ENCODE assay signal across 1 cellular context in genomic region chr1:27445177-27445936, GRCh38.
TF ChIP-seq lines count a peak whose summit lies in the region.

No MANE protein-coding gene starts in this region.

TF ChIP-seq in GM12878, 131 proteins besides CTCF, POLR2A, EP300 and RAD21 (continues in another document):
- no peak for TF ChIP-seq STAT3 (IDR thresholded peaks at IDR 0.05; ENCODE audit: low read depth, low read length)
- no peak for TF ChIP-seq NBN (IDR thresholded peaks at IDR 0.05)
- TF ChIP-seq ELK1 (IDR thresholded peaks at IDR 0.05; ENCODE audit: low read depth, low read length) = no peak
- peak; percentile 87; the same call in 1 of the 2 replicates for TF ChIP-seq MXI1 (IDR thresholded peaks at IDR 0.05; ENCODE audit: low read depth, low read length)
- TF ChIP-seq BHLHE40 (IDR thresholded peaks at IDR 0.05; ENCODE audit: borderline replicate concordance in 1 of 2, low read depth in 2 of 2, low read length in 1 of 2) = peak in 1 of 2 experiments; percentile 21; a peak in 1 of 4 replicates
- no peak for TF ChIP-seq DPF2 (IDR thresholded peaks at IDR 0.05)
- no peak for TF ChIP-seq SUZ12 (IDR thresholded peaks at IDR 0.05; ENCODE audit: unreplicated experiment)
- no peak for TF ChIP-seq SUPT20H (IDR thresholded peaks at IDR 0.05; ENCODE audit: borderline replicate concordance, control insufficient read depth, low read depth, low read length)
- TF ChIP-seq E2F4 (IDR thresholded peaks at IDR 0.05; ENCODE audit: low read depth, low read length) = no peak
- no peak for TF ChIP-seq RELA (IDR thresholded peaks at IDR 0.05; ENCODE audit: borderline replicate concordance, partially characterized antibody)
- no peak for TF ChIP-seq ZNF592 (IDR thresholded peaks at IDR 0.05)
- no peak for TF ChIP-seq NRF1 (conservative IDR thresholded peaks at IDR 0.05; ENCODE audit: low read depth, low read length)
- no peak for TF ChIP-seq SMAD5 (IDR thresholded peaks at IDR 0.05; ENCODE audit: low read depth)
- no peak for TF ChIP-seq NR2F1 (conservative IDR thresholded peaks at IDR 0.05)
- TF ChIP-seq EZH2 (IDR thresholded peaks at IDR 0.05; ENCODE audit: borderline replicate concordance, control insufficient read depth, low read depth, low read length) = no peak
- peak in 1 of 2 experiments; percentile 40; a peak in 1 of 4 replicates for TF ChIP-seq IKZF2 (IDR thresholded peaks at IDR 0.05)
- TF ChIP-seq PML (IDR thresholded peaks at IDR 0.05; ENCODE audit: low read length) = no peak
- no peak for TF ChIP-seq ZBED1 (IDR thresholded peaks at IDR 0.05; ENCODE audit: borderline replicate concordance)
- TF ChIP-seq YY1 (IDR thresholded peaks at IDR 0.05; ENCODE audit: low read depth, low read length) = no peak
- no peak for TF ChIP-seq ZBTB40 (IDR thresholded peaks at IDR 0.05; ENCODE audit: borderline replicate concordance)
- no peak for TF ChIP-seq RB1 (IDR thresholded peaks at IDR 0.05; ENCODE audit: borderline replicate concordance)
- TF ChIP-seq HDAC6 (IDR thresholded peaks at IDR 0.05; ENCODE audit: unreplicated experiment) = no peak
- no peak for TF ChIP-seq MLLT1 (IDR thresholded peaks at IDR 0.05)
- TF ChIP-seq RFX5 (IDR thresholded peaks at IDR 0.05; ENCODE audit: low read depth, low read length) = no peak
- peak; percentile 46; the same call in 1 of the 2 replicates for TF ChIP-seq BCL11A (IDR thresholded peaks at IDR 0.05; ENCODE audit: low read depth, low read length)
- TF ChIP-seq ZNF622 (IDR thresholded peaks at IDR 0.05) = no peak
- no peak for TF ChIP-seq ZBTB33 (IDR thresholded peaks at IDR 0.05)
- TF ChIP-seq SKIL (IDR thresholded peaks at IDR 0.05; ENCODE audit: low read depth, poor library complexity, severe bottlenecking) = no peak
- peak; percentile 61; the same call in 1 of the 2 replicates for TF ChIP-seq IRF4 (IDR thresholded peaks at IDR 0.05; ENCODE audit: low read depth, low read length)
- peak; percentile 93 for TF ChIP-seq JUNB (IDR thresholded peaks at IDR 0.05)
- TF ChIP-seq NR2C2 (IDR thresholded peaks at IDR 0.05; ENCODE audit: borderline replicate concordance, control insufficient read depth, insufficient read length, low read depth) = no peak
- peak; percentile 78 for TF ChIP-seq ATF2 (IDR thresholded peaks at IDR 0.05; ENCODE audit: low read length)
- no peak for TF ChIP-seq RAD51 (IDR thresholded peaks at IDR 0.05)
- TF ChIP-seq MTA2 (IDR thresholded peaks at IDR 0.05; ENCODE audit: low read depth) = no peak
- TF ChIP-seq RELB (IDR thresholded peaks at IDR 0.05; ENCODE audit: low read depth) = peak; percentile 65; the same call in 1 of the 2 replicates
- TF ChIP-seq CHD1 (IDR thresholded peaks at IDR 0.05; ENCODE audit: low read depth, low read length) = no peak
- no peak for TF ChIP-seq ESRRA (IDR thresholded peaks at IDR 0.05; ENCODE audit: low read length)
- TF ChIP-seq HDGF (IDR thresholded peaks at IDR 0.05) = peak; percentile 47; the same call in 1 of the 2 replicates
- TF ChIP-seq MAX (IDR thresholded peaks at IDR 0.05; ENCODE audit: low read depth, low read length) = no peak
